ENCODE assay signal across 16 cellular contexts in the genomic region with DNA sequence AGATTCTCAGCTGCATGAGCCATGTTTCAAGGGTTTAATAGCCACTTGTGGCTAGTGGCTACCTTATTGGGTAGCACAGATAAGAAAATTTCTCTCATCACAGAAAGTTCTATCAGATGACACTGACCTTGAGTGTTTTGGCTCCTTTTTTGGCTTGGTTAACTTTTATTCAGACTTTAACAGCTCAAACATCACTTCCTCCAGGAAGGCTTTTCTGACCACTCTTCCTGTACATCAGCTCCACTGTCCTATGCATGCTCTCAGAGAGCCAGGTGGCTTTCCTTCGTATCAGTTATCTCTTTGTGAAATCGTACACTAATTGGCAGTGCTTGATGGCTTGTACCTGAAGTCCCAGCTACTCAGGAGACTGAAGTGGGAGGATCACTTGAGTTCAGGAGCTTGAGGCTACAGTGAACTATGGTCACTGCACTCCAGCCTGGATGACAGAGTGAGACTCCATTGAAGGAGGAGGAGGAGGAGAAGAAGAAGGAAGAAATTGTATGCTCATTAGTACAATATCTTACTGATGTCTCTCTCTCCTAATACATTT. TPM values are rescaled to one million over a fixed set of nuclear protein-coding genes. Genes with fewer than 3 reads are reported as not detected.
"Had no signal": no experiment of that assay in that cellular context is flagged by ENCODE, and none has a peak within 500 bp of the region (broad histone marks: within the 10 kb centered on the region; RNA-seq: fewer than 3 reads in every experiment).

No MANE protein-coding gene starts in this region.

- ATAC-seq: activated CD8-positive, alpha-beta T cell treated with anti-CD3 and anti-CD28 coated beads for 36 hours; body of pancreas had no signal

- H3K27me3 ChIP-seq: body of pancreas, uterus had no signal

- H3K4me3 ChIP-seq: body of pancreas, left ventricle myocardium inferior, transverse colon, uterus had no signal

- H3K36me3 ChIP-seq: left ventricle myocardium inferior, transverse colon, uterus had no signal

- H3K27ac ChIP-seq: body of pancreas, left ventricle myocardium inferior, transverse colon, uterus had no signal

- H3K9me3 ChIP-seq: body of pancreas, left ventricle myocardium inferior, transverse colon, uterus had no signal

- H3K27ac Mint-ChIP-seq: activated CD4-positive, alpha-beta T cell treated with anti-CD3 and anti-CD28 coated beads, Interleukin-2, amount 10 ng/mL, durations not matched to agents 24 days and 14 days; activated CD8-positive, alpha-beta T cell treated with anti-CD3 and anti-CD28 coated beads for 36 hours; activated naive CD4-positive, alpha-beta T cell treated with anti-CD3 and anti-CD28 coated beads for 36 hours; activated T-cell treated with anti-CD3 and anti-CD28 coated beads, Interleukin-2, amount 50 U/mL, for 24 hours; progenitor cell of endocrine pancreas; stimulated activated naive CD8-positive, alpha-beta T cell treated with anti-CD3 and anti-CD28 coated beads, Interleukin-15, Interleukin-2, amounts not matched to agents 100 ng/mL and 50 ng/mL, for 24 hours; T-helper 2 cell treated with Interferon-gamma antibody and Interleukin-4, amounts not matched to agents 5 μg/mL and 100 μg/mL, for 36 hours had no signal

- DNase-seq: activated CD4-positive, alpha-beta T cell treated with anti-CD3 and anti-CD28 coated beads, Interleukin-2, amount 10 ng/mL, durations not matched to agents 24 days and 14 days; activated CD8-positive, alpha-beta T cell treated with anti-CD3 and anti-CD28 coated beads for 36 hours; activated naive CD4-positive, alpha-beta T cell treated with anti-CD3 and anti-CD28 coated beads for 36 hours; activated T-cell treated with anti-CD3 and anti-CD28 coated beads, Interleukin-2, amount 50 U/mL, for 24 hours; body of pancreas; caudate nucleus; kidney; left ventricle myocardium inferior; mammary epithelial cell; midbrain; occipital lobe; transverse colon; uterus had no signal

- H3K9me3 Mint-ChIP-seq: activated CD4-positive, alpha-beta T cell treated with anti-CD3 and anti-CD28 coated beads, Interleukin-2, amount 10 ng/mL, durations not matched to agents 24 days and 14 days; activated CD8-positive, alpha-beta T cell treated with anti-CD3 and anti-CD28 coated beads for 36 hours; activated naive CD4-positive, alpha-beta T cell treated with anti-CD3 and anti-CD28 coated beads for 36 hours; activated T-cell treated with anti-CD3 and anti-CD28 coated beads, Interleukin-2, amount 50 U/mL, for 24 hours; stimulated activated naive CD8-positive, alpha-beta T cell treated with anti-CD3 and anti-CD28 coated beads, Interleukin-15, Interleukin-2, amounts not matched to agents 100 ng/mL and 50 ng/mL, for 24 hours; T-helper 2 cell treated with Interferon-gamma antibody and Interleukin-4, amounts not matched to agents 5 μg/mL and 100 μg/mL, for 36 hours had no signal

- H3K4me1 ChIP-seq: uterus had no signal

- H3K4me3 Mint-ChIP-seq: activated CD4-positive, alpha-beta T cell treated with anti-CD3 and anti-CD28 coated beads, Interleukin-2, amount 10 ng/mL, durations not matched to agents 24 days and 14 days; activated CD8-positive, alpha-beta T cell treated with anti-CD3 and anti-CD28 coated beads for 36 hours; activated naive CD4-positive, alpha-beta T cell treated with anti-CD3 and anti-CD28 coated beads for 36 hours; activated T-cell treated with anti-CD3 and anti-CD28 coated beads, Interleukin-2, amount 50 U/mL, for 24 hours; stimulated activated naive CD8-positive, alpha-beta T cell treated with anti-CD3 and anti-CD28 coated beads, Interleukin-15, Interleukin-2, amounts not matched to agents 100 ng/mL and 50 ng/mL, for 24 hours; T-helper 2 cell treated with Interferon-gamma antibody and Interleukin-4, amounts not matched to agents 5 μg/mL and 100 μg/mL, for 36 hours had no signal

RNA-seq across cellular contexts. Expression of gene MAFB, which starts 10.7 kb away (rescaled TPM):
- total RNA-seq: activated CD8-positive, alpha-beta T cell treated with anti-CD3 and anti-CD28 coated beads for 36 hours; activated naive CD4-positive, alpha-beta T cell treated with anti-CD3 and anti-CD28 coated beads for 36 hours had no signal
